ENCODE assay signal across 1 cellular context in genomic region chr3:159982442-159982841, GRCh38.
TF ChIP-seq lines count a peak whose summit lies in the region.

No MANE protein-coding gene starts in this region.

TF ChIP-seq in H1, 55 proteins besides CTCF, POLR2A, EP300 and RAD21:
- TF ChIP-seq CREB1 (IDR thresholded peaks at IDR 0.05) (no peak), CBX8 (IDR thresholded peaks at IDR 0.05; ENCODE audit: borderline replicate concordance, low read depth, low read length) (no peak), JUN (IDR thresholded peaks at IDR 0.05; ENCODE audit: low read depth, low read length) (no peak), TAF7 (optimal IDR thresholded peaks at IDR 0.05; ENCODE audit: borderline replicate concordance, low read depth, low read length) (no peak), SIRT6 (IDR thresholded peaks at IDR 0.05; ENCODE audit: low read length) (no peak), JUND (IDR thresholded peaks at IDR 0.05; ENCODE audit: low read length) (no peak)
